19 cellular contexts compared by ENCODE assay signal in the genomic region with DNA sequence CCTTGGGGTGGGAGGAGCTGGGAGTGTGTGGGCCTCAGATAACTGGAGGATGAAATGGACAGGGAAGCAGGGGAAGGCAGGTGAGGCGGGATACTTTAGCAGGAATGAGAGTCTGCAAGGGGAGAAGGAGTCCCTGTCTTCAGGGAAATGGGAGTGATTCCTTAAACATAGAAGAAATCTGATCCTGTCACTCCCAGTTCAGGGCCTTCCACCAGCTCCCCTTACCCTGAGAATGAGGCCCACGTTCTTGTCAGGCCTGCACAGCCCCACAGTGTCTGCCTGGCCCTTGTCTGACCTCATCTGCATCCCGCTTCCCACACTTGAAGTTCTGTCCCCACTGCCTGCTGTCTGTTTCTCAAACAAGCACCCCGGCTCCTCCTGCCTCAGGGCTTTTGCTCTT. TPM values are rescaled to one million over a fixed set of nuclear protein-coding genes. Genes with fewer than 3 reads are reported as not detected.
"Had no signal": no experiment of that assay in that cellular context is flagged by ENCODE, and none has a peak within 500 bp of the region (broad histone marks: within the 10 kb centered on the region; RNA-seq: fewer than 3 reads in every experiment).

No MANE protein-coding gene starts in this region.

- H3K27ac Mint-ChIP-seq: activated naive CD4-positive, alpha-beta T cell treated with anti-CD3 and anti-CD28 coated beads, Interleukin-2, amount 50 U/mL, for 24 hours; progenitor cell of endocrine pancreas had no signal

- H3K9me3 ChIP-seq: adrenal gland, lower lobe of right lung, right atrium auricular region, upper lobe of left lung had no signal

- H3K9me3 Mint-ChIP-seq: activated naive CD4-positive, alpha-beta T cell treated with anti-CD3 and anti-CD28 coated beads, Interleukin-2, amount 50 U/mL, for 24 hours; stimulated activated naive CD8-positive, alpha-beta T cell treated with anti-CD3 and anti-CD28 coated beads, Interleukin-15, amount 100 ng/mL, for 72 hours had no signal

- H3K4me3 Mint-ChIP-seq: activated naive CD4-positive, alpha-beta T cell treated with anti-CD3 and anti-CD28 coated beads, Interleukin-2, amount 50 U/mL, for 24 hours; stimulated activated naive CD8-positive, alpha-beta T cell treated with anti-CD3 and anti-CD28 coated beads, Interleukin-15, amount 100 ng/mL, for 72 hours had no signal

- H3K27ac ChIP-seq: lower lobe of right lung, VCaP had no signal

- H3K4me3 ChIP-seq: adrenal gland, lower lobe of right lung, right atrium auricular region, upper lobe of left lung had no signal

- DNase-seq: activated CD4-positive, alpha-beta T cell treated with anti-CD3 and anti-CD28 coated beads, Interleukin-2, amount 50 U/mL, for 1 hour; activated CD4-positive, CD25-positive, alpha-beta regulatory T cell treated with anti-CD3 and anti-CD28 coated beads, Interleukin-2, amount 50 U/mL, for 72 hours; activated CD8-positive, alpha-beta memory T cell treated with anti-CD3 and anti-CD28 coated beads, Interleukin-2, amount 50 U/mL, for 48 hours; activated effector memory CD4-positive, alpha-beta T cell treated with Interleukin-2 at 50 U/mL for 16 hours; activated T-cell treated with anti-CD3 and anti-CD28 coated beads, Interleukin-2, amount 50 U/mL, for 48 hours; lower lobe of right lung; occipital lobe; stimulated activated naive CD8-positive, alpha-beta T cell treated with anti-CD3 and anti-CD28 coated beads, Interleukin-15, amount 100 ng/mL, for 72 hours; T-helper 2 cell; upper lobe of left lung had no signal

- H3K27me3 ChIP-seq: adrenal gland, right atrium auricular region, upper lobe of left lung had no signal

- H3K27me3 Mint-ChIP-seq: activated naive CD4-positive, alpha-beta T cell treated with anti-CD3 and anti-CD28 coated beads, Interleukin-2, amount 50 U/mL, for 24 hours; progenitor cell of endocrine pancreas had no signal

RNA-seq across cellular contexts. Expression of gene LRP1-AS, which starts 12.6 kb away (rescaled TPM):
- total RNA-seq: adrenal gland, chondrocyte, esophagus mucosa, lower lobe of right lung, occipital lobe, progenitor cell of endocrine pancreas, right atrium auricular region, temporal lobe, upper lobe of left lung had no signal

RNA-seq across cellular contexts. Expression of gene NXPH4, which starts 56.6 kb away (rescaled TPM):
- total RNA-seq: lower lobe of right lung, skeletal muscle tissue had no signal
